In the genomic region with DNA sequence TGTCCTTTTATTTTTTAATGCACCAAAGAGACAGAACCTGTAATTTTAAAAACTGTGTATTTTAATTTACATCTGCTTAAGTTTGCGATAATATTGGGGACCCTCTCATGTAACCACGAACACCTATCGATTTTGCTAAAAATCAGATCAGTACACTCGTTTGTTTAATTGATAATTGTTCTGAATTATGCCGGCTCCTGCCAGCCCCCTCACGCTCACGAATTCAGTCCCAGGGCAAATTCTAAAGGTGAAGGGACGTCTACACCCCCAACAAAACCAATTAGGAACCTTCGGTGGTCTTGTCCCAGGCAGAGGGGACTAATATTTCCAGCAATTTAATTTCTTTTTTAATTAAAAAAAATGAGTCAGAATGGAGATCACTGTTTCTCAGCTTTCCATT, we compare ENCODE assay signal across 9 cellular contexts. TPM values are rescaled to one million over a fixed set of nuclear protein-coding genes. Genes with fewer than 3 reads are reported as not detected.
DNase-seq lines count a peak whose midpoint lies in the region; ATAC-seq and TF ChIP-seq lines count a peak whose summit lies in the region.
"Had no signal": no experiment of that assay in that cellular context is flagged by ENCODE, and none has a peak within 500 bp of the region (broad histone marks: within the 10 kb centered on the region; RNA-seq: fewer than 3 reads in every experiment).

No MANE protein-coding gene starts in this region.

- CTCF ChIA-PET in AG04449 (lab: Yijun Ruan, JAX), result interaction anchor here (1.2 to 2.4 kb wide), 2 partner anchors 429 to 539 kb away, joined by 3 to 13 read pairs; no protein-coding TSS in a partner anchor

- H3K9ac ChIP-seq in MM.1S (ENCODE audit: low read length) (no peak overlapping the region), mucosa of stomach (ENCODE audit: low read length) (peak overlapping the region; percentile 54)

- H3K27me3 ChIP-seq in MM.1S (replicated peaks; ENCODE audit: insufficient read depth, low read length) (peaks cover 59% of the 10 kb centered on the region), dorsolateral prefrontal cortex (peaks cover 3 to 95% (median 65%) of the 10 kb centered on the region in 45 donors), mucosa of stomach (ENCODE audit: control insufficient read depth, insufficient read depth, low read length) (peaks cover 18% of the 10 kb centered on the region)

- no peak overlapping the region for H2AFZ ChIP-seq in MM.1S (ENCODE audit: low read length)

- H3K27ac ChIP-seq in MM.1S (ENCODE audit: low read length), result no peak overlapping the region
- H3K27ac ChIP-seq in dorsolateral prefrontal cortex, result peak overlapping the region in 5 of 59 donors; percentile 8 to 36 (median 26)
- H3K27ac ChIP-seq: cardiac muscle cell had no signal

- no peak for TF ChIP-seq CTCF in AG04449 (IDR thresholded peaks at IDR 0.05; ENCODE audit: insufficient read depth, low read length, missing control alignments)
- no peak for TF ChIP-seq CTCF in MM.1S (IDR thresholded peaks at IDR 0.05; ENCODE audit: low read length)
- TF ChIP-seq CTCF in dorsolateral prefrontal cortex (IDR thresholded peaks at IDR 0.05 in 54 of 56, conservative IDR thresholded peaks at IDR 0.05 in 2 of 56; ENCODE audit: low read depth in 1 of 56, partially characterized antibody in 56 of 56), result no peak

- POLR2A ChIA-PET in AG04449 (lab: Yijun Ruan, JAX), result interaction anchor here (1.2 to 9.5 kb wide), 7 partner anchors 197 to 342 kb away, joined by 3 to 98 read pairs (median 9); no protein-coding TSS in a partner anchor

- H3K36me3 ChIP-seq in MM.1S (replicated peaks; ENCODE audit: insufficient read depth, low read length) (no peaks in the 10 kb centered on the region), mucosa of stomach (ENCODE audit: control insufficient read depth, insufficient read depth, low read length) (peaks cover 12% of the 10 kb centered on the region)
- H3K36me3 ChIP-seq: cardiac muscle cell had no signal

- no peak for DNase-seq in AG04449 (ENCODE audit: low read depth, low spot score)
- DNase-seq in MM.1S, result no peak
- DNase-seq in dorsolateral prefrontal cortex, result no peak
- no peak for DNase-seq in RPMI8226
- no peak for DNase-seq in 8988T
- no peak for DNase-seq in NCI-H2227 (lab: John Stamatoyannopoulos, UW; ENCODE audit: unreplicated experiment)

- H3K4me2 ChIP-seq in MM.1S (ENCODE audit: low read depth, low read length), result peak overlapping the region; percentile 98

- H3F3A ChIP-seq in MM.1S (ENCODE audit: insufficient read depth, low read length), result peaks cover 15% of the 10 kb centered on the region; the same call in 1 of the 2 replicates

- ATAC-seq in HG02759 (IDR thresholded peaks at IDR 0.05; ENCODE audit: unreplicated experiment), result no peak

- H3K4me3 ChIP-seq in AG04449 (ENCODE audit: low read depth, low read length) (peak overlapping the region; percentile 99), MM.1S (ENCODE audit: low read length) (peak overlapping the region; percentile 65; the same call in 1 of the 2 replicates), dorsolateral prefrontal cortex (peak overlapping the region in 40 of 59 donors; percentile 26 to 79 (median 68)), mucosa of stomach (ENCODE audit: low read length) (peak overlapping the region; percentile 36)

- H3K79me2 ChIP-seq in MM.1S (ENCODE audit: low read length), result 0 out of 2 replicates have a peak, but pooled peaks cover 3% of the 10 kb centered on the region

- intact Hi-C loops in dorsolateral prefrontal cortex (cut with DNase I), result loop anchor here (5.0 to 10.0 kb wide), 2 partner anchors 195 to 348 kb away; partner anchors contain the start of gene MYEOV (in 1 of the 2)

- H3K4me1 ChIP-seq in MM.1S (ENCODE audit: low read length), result peaks cover 27% of the 10 kb centered on the region
- peaks cover 55% of the 10 kb centered on the region for H3K4me1 ChIP-seq in mucosa of stomach (ENCODE audit: control insufficient read depth, insufficient read depth, low read length)

- no peaks in the 10 kb centered on the region for H3K9me2 ChIP-seq in MM.1S (replicated peaks; ENCODE audit: insufficient read depth, low read length)

- H4K20me1 ChIP-seq in MM.1S (ENCODE audit: insufficient read depth, low read length), result no peaks in the 10 kb centered on the region

- no peaks in the 10 kb centered on the region for H3K9me3 ChIP-seq in MM.1S (replicated peaks; ENCODE audit: insufficient read depth, low read length)
- no peaks in the 10 kb centered on the region for H3K9me3 ChIP-seq in mucosa of stomach (ENCODE audit: control insufficient read depth, low read length)

RNA-seq across cellular contexts. Expression of gene CCND1, which starts 1.1 kb away (rescaled TPM):
- 10 to 100 TPM; 12.7 to 68.0 (median 31.1) TPM for total RNA-seq in dorsolateral prefrontal cortex

RNA-seq across cellular contexts. Expression of gene LTO1, which starts 35.3 kb away (rescaled TPM):
- 10 to 100 TPM; 33.4 to 74.6 (median 51.9) TPM for total RNA-seq in dorsolateral prefrontal cortex

Comparison
In these comparisons a context has a peak if more than half of its experiments do, and no peak if none do; other contexts are left out.
1. H3K4me3 ChIP-seq: peak in every context shown above with its lines; median percentile 99 in AG04449; 68 in dorsolateral prefrontal cortex; 65 in MM.1S; 36 in mucosa of stomach.